Comparison of ENCODE assay signal across 9 cellular contexts in the genomic region with DNA sequence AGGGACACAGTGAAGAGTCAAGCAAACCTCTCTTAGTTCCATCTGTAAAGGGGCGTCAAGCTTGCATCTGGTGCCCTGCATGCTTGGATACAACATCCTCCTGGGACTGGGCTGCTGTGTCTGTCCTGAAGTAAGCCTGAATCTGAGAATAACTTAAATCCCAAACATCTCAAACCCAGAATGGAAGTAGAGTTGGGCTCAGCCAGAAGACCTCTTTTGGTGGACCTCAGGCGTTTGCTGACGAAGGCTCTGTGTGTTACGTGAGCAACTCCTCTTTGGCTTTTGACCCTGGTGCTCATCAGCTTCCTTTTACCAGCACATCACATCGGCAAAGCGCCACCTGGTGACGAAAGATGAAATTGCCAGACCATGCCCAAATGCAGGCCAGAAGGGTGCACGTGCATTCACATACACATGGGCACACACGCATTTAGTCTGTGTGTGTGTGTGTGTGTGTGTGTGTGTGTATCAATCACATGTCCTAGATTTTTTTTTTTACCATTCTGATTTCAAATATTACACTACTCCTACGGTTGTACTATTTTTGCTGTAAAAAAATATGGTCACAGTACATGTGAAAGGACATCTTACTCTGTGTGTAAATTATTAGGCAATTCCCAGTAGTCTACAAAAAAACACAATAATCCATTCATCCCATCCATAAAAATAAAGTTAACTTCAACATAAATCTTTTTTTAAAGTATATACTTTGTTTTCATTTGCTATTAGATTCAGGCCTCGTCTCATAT. TPM values are rescaled to one million over a fixed set of nuclear protein-coding genes. Genes with fewer than 3 reads are reported as not detected.
DNase-seq lines count a peak whose midpoint lies in the region; ATAC-seq and TF ChIP-seq lines count a peak whose summit lies in the region.
"Had no signal": no experiment of that assay in that cellular context is flagged by ENCODE, and none has a peak within 500 bp of the region (broad histone marks: within the 10 kb centered on the region; RNA-seq: fewer than 3 reads in every experiment).

No MANE protein-coding gene starts in this region.

- H3K9me3 Mint-ChIP-seq in activated CD4-positive, alpha-beta T cell treated with anti-CD3 and anti-CD28 coated beads for 36 hours (ENCODE audit: low read depth): no peaks in the 10 kb centered on the region
- no peaks in the 10 kb centered on the region for H3K9me3 Mint-ChIP-seq in chondrocyte (ENCODE audit: low read depth)

- no peak overlapping the region for H3K4me3 ChIP-seq in left lung

- no peak overlapping the region for H3K27ac ChIP-seq in left lung

- no peaks in the 10 kb centered on the region for H3K27me3 ChIP-seq in left lung

- H3K4me1 ChIP-seq in left lung: peaks cover 0 to 17% of the 10 kb centered on the region in 2 donors

- CTCF ChIA-PET in GM10248 (lab: Yijun Ruan, JAX): interaction anchor here (0.6 to 5.8 kb wide), 51 partner anchors 10 to 262 kb away, joined by 3 to 76 read pairs (median 5); a partner anchor contains a TSS
- CTCF ChIA-PET in activated CD4-positive, alpha-beta T cell treated with anti-CD3 and anti-CD28 coated beads for 36 hours (lab: Charles Lee): interaction anchor here (0.6 to 8.2 kb wide), 34 partner anchors 9 to 546 kb away, joined by 3 to 87 read pairs (median 4); a partner anchor contains a TSS

- no peaks in the 10 kb centered on the region for H3K36me3 ChIP-seq in left lung

- peak overlapping the region; percentile 6 for H3K4me3 Mint-ChIP-seq in activated CD4-positive, alpha-beta T cell treated with anti-CD3 and anti-CD28 coated beads for 36 hours
- no peak overlapping the region for H3K4me3 Mint-ChIP-seq in chondrocyte (ENCODE audit: unreplicated experiment)

- peaks cover 11% of the 10 kb centered on the region for H3K36me3 Mint-ChIP-seq in activated CD4-positive, alpha-beta T cell treated with anti-CD3 and anti-CD28 coated beads for 36 hours (ENCODE audit: low read depth)
- no peaks in the 10 kb centered on the region for H3K36me3 Mint-ChIP-seq in chondrocyte (ENCODE audit: low read depth)

- peak; percentile 83 for DNase-seq in GM10248 (ENCODE audit: extremely low spot score)
- DNase-seq in HK-2 (ENCODE audit: unreplicated experiment): peak; percentile 93
- peak; percentile 74 for DNase-seq in NCI-H748 (lab: John Stamatoyannopoulos, UW; ENCODE audit: unreplicated experiment)
- peak; percentile 98 for DNase-seq in activated CD4-positive, alpha-beta T cell treated with anti-CD3 and anti-CD28 coated beads for 36 hours
- DNase-seq in chondrocyte (ENCODE audit: low spot score): no peak
- DNase-seq in left lung: peak; percentile 85 to 89
- peak; percentile 91 to 92 for DNase-seq in stimulated activated CD4-positive, alpha-beta T cell treated with anti-CD3 and anti-CD28 coated beads, Interleukin-4, amount 100 ng/mL, for 4 hours

- peak; percentile 76 for ATAC-seq in activated CD4-positive, alpha-beta T cell treated with anti-CD3 and anti-CD28 coated beads for 36 hours
- ATAC-seq in left lung (peak; percentile 98), HG03457 (IDR thresholded peaks at IDR 0.05; ENCODE audit: unreplicated experiment) (no peak)

- TF ChIP-seq CTCF in GM10248 (IDR thresholded peaks at IDR 0.05; ENCODE audit: control extremely low read depth, extremely low read depth, low read depth, missing control alignments): peak; percentile 91
- peak; percentile 96 for TF ChIP-seq CTCF in chondrocyte (IDR thresholded peaks at IDR 0.05)
- peak; percentile 79 to 93 for TF ChIP-seq CTCF in left lung (IDR thresholded peaks at IDR 0.05)

- H3K27me3 Mint-ChIP-seq in activated CD4-positive, alpha-beta T cell treated with anti-CD3 and anti-CD28 coated beads for 36 hours: no peaks in the 10 kb centered on the region
- H3K27me3 Mint-ChIP-seq in chondrocyte (ENCODE audit: low read depth): no peaks in the 10 kb centered on the region

- POLR2A ChIA-PET in GM10248 (lab: Yijun Ruan, JAX): no interaction called here
- POLR2A ChIA-PET in activated CD4-positive, alpha-beta T cell treated with anti-CD3 and anti-CD28 coated beads for 36 hours (lab: Charles Lee): interaction anchor here (0.6 to 1.6 kb wide), 8 partner anchors 9 to 97 kb away, joined by 3 to 9 read pairs (median 4); no protein-coding TSS in a partner anchor

- H3K27ac Mint-ChIP-seq in activated CD4-positive, alpha-beta T cell treated with anti-CD3 and anti-CD28 coated beads for 36 hours: peak overlapping the region; percentile 90
- H3K27ac Mint-ChIP-seq in chondrocyte (ENCODE audit: unreplicated experiment): peak overlapping the region; percentile 20

- intact Hi-C loops in activated CD4-positive, alpha-beta T cell treated with anti-CD3 and anti-CD28 coated beads for 36 hours (cut with DNase I, micrococcal nuclease): loop anchor here in 1 of 2 experiments (1.0 kb wide), 3 partner anchors 17 to 61 kb away; a partner anchor contains a TSS
- intact Hi-C loops in left lung (cut with DNase I): no loop called here

- H3K9me3 ChIP-seq in left lung: no peaks in the 10 kb centered on the region

- peaks cover 66% of the 10 kb centered on the region for H3K4me1 Mint-ChIP-seq in activated CD4-positive, alpha-beta T cell treated with anti-CD3 and anti-CD28 coated beads for 36 hours
- H3K4me1 Mint-ChIP-seq in chondrocyte (ENCODE audit: low read depth): peaks cover 3% of the 10 kb centered on the region

RNA-seq across cellular contexts. Expression of a gene that starts 41.1 kb away (rescaled TPM):
- under 1 TPM; 0.47 to 0.53 TPM for total RNA-seq in activated CD4-positive, alpha-beta T cell treated with anti-CD3 and anti-CD28 coated beads for 36 hours
- 0.12 TPM in 1 of 3 replicates, not detected in the others for total RNA-seq in chondrocyte
- 10 to 100 TPM in 1 of 2 donors, 1 to 10 TPM in 1; 7.7 to 15.9 TPM for total RNA-seq in left lung
- total RNA-seq: subcutaneous adipose tissue had no signal

RNA-seq across cellular contexts. Expression of a gene that starts 58.1 kb away (rescaled TPM):
- total RNA-seq in activated CD4-positive, alpha-beta T cell treated with anti-CD3 and anti-CD28 coated beads for 36 hours: 10 to 100 TPM; 24.0 to 39.4 TPM
- total RNA-seq in chondrocyte (1.1 to 1.5 TPM (median 1.4 TPM) in 3 replicates), left lung (1 to 10 TPM in 1 of 2 donors, under 1 TPM in 1; 0.79 to 1.4 TPM)

Comparison
In these comparisons a context has a peak if more than half of its experiments do, and no peak if none do; other contexts are left out.
1. RNA of a gene that starts 58.1 kb away (total RNA-seq): 24.0 to 39.4 TPM in activated CD4-positive, alpha-beta T cell treated with anti-CD3 and anti-CD28 coated beads for 36 hours; 1.1 to 1.5 TPM in chondrocyte and 0.79 to 1.4 TPM in left lung; every median in the first group is over 10 times any median in the second.
2. Peak in every context shown above with its lines, with median percentiles within 50 percentile points of each other: CTCF ChIP-seq.